ENCODE assay signal across 20 cellular contexts in genomic region chr19:47518854-47519253, GRCh38. TPM values are rescaled to one million over a fixed set of nuclear protein-coding genes. Genes with fewer than 3 reads are reported as not detected.
DNase-seq lines count a peak whose midpoint lies in the region; ATAC-seq and TF ChIP-seq lines count a peak whose summit lies in the region.
"Had no signal": no experiment of that assay in that cellular context is flagged by ENCODE, and none has a peak within 500 bp of the region (broad histone marks: within the 10 kb centered on the region; RNA-seq: fewer than 3 reads in every experiment).

No MANE protein-coding gene starts in this region.

- peaks cover 9% of the 10 kb centered on the region for H3K79me2 ChIP-seq in KMS-11 (ENCODE audit: insufficient read depth, low read depth)

- H2AFZ ChIP-seq in KMS-11 (ENCODE audit: low read depth) = no peak overlapping the region

- no peaks in the 10 kb centered on the region for H4K20me1 ChIP-seq in KMS-11 (ENCODE audit: insufficient read depth)

- H3K9me3 Mint-ChIP-seq in activated naive CD4-positive, alpha-beta T cell treated with anti-CD3 and anti-CD28 coated beads, Interleukin-2, amount 50 U/mL, for 24 hours = no peaks in the 10 kb centered on the region
- H3K9me3 Mint-ChIP-seq in activated T-helper 17 cell treated with anti-CD3 and anti-CD28 coated beads, Interleukin-2, amount 50 U/mL, for 72 hours = no peaks in the 10 kb centered on the region
- peaks cover 0 to 4% (median 0%) of the 10 kb centered on the region in 11 donors for H3K9me3 Mint-ChIP-seq in naive thymus-derived CD4-positive, alpha-beta T cell
- H3K9me3 Mint-ChIP-seq in CD4-positive, alpha-beta memory T cell = peaks cover 0 to 3% (median 0%) of the 10 kb centered on the region in 8 donors

- H3K9me3 ChIP-seq in naive thymus-derived CD4-positive, alpha-beta T cell (ENCODE audit: control insufficient read depth in 2 of 3, low read length in 3 of 3) = no peaks in the 10 kb centered on the region
- no peaks in the 10 kb centered on the region for H3K9me3 ChIP-seq in CD4-positive, alpha-beta memory T cell (ENCODE audit: control insufficient read depth in 1 of 2, low read length in 2 of 2)
- H3K9me3 ChIP-seq: A549 had no signal

- no peak overlapping the region for H3K4me3 ChIP-seq in KMS-11 (IDR thresholded peaks at IDR 0.05; ENCODE audit: insufficient read depth, low read depth, low read length)
- H3K4me3 ChIP-seq in naive thymus-derived CD4-positive, alpha-beta T cell (ENCODE audit: low read length) = no peak overlapping the region
- H3K4me3 ChIP-seq in CD4-positive, alpha-beta memory T cell (ENCODE audit: low read length in 2 of 2) = no peak overlapping the region
- H3K4me3 ChIP-seq: A549 had no signal

- no peak for DNase-seq in activated naive CD4-positive, alpha-beta T cell treated with Interleukin-2 at 50 U/mL for 16 hours
- no peak for DNase-seq in naive thymus-derived CD4-positive, alpha-beta T cell
- DNase-seq in SW 1271 (lab: John Stamatoyannopoulos, UW) (no peak), NCI-H526 treated with DMSO at 0.1 percent for 48 hours (lab: John Stamatoyannopoulos, UW) (no peak)
- no peak for DNase-seq in CD4-positive, alpha-beta memory T cell
- DNase-seq: C1 segment of cervical spinal cord, DMS79 treated with DMSO at 0.1 percent for 48 hours, NCI-H1092, NCI-H1436 treated with DMSO at 0.1 percent for 48 hours, NCI-H2029, NCI-H345, NCI-H524 treated with DMSO at 0.1 percent for 48 hours had no signal

- CTCF ChIA-PET in naive thymus-derived CD4-positive, alpha-beta T cell (lab: Charles Lee) = no interaction called here
- CTCF ChIA-PET in CD4-positive, alpha-beta memory T cell (lab: Charles Lee; ENCODE audit: partially characterized antibody) = interaction anchor here (0.6 to 1.6 kb wide), 3 partner anchors 10 to 18 kb away, joined by 3 to 4 read pairs (median 3); no protein-coding TSS in a partner anchor

- POLR2A ChIA-PET in naive thymus-derived CD4-positive, alpha-beta T cell (lab: Charles Lee) = interaction anchor here (0.6 to 1.7 kb wide), 4 partner anchors 12 to 582 kb away, joined by 3 to 11 read pairs (median 3); no protein-coding TSS in a partner anchor
- POLR2A ChIA-PET in CD4-positive, alpha-beta memory T cell (lab: Charles Lee; ENCODE audit: partially characterized antibody) = interaction anchor here (0.6 to 4.7 kb wide), 4 partner anchors 19 to 92 kb away, joined by 3 to 50 read pairs (median 4); no protein-coding TSS in a partner anchor

- H3K4me1 ChIP-seq in KMS-11 (ENCODE audit: low read depth, poor library complexity, severe bottlenecking) = peaks cover 38% of the 10 kb centered on the region
- peaks cover 35 to 39% of the 10 kb centered on the region in 2 donors for H3K4me1 ChIP-seq in naive thymus-derived CD4-positive, alpha-beta T cell (ENCODE audit: control insufficient read depth in 2 of 2, insufficient read depth in 2 of 2, low read length in 2 of 2)
- H3K4me1 ChIP-seq in CD4-positive, alpha-beta memory T cell (ENCODE audit: insufficient read depth, low read length) = peaks cover 36% of the 10 kb centered on the region

- no peaks in the 10 kb centered on the region for H3K36me3 ChIP-seq in KMS-11 (ENCODE audit: insufficient read depth)
- H3K36me3 ChIP-seq in naive thymus-derived CD4-positive, alpha-beta T cell (ENCODE audit: control insufficient read depth in 2 of 3, insufficient read depth in 3 of 3, low read length in 3 of 3) = peaks cover 0 to 7% (median 0%) of the 10 kb centered on the region in 3 experiments
- no peaks in the 10 kb centered on the region for H3K36me3 ChIP-seq in CD4-positive, alpha-beta memory T cell (ENCODE audit: insufficient read depth, low read length)

- H3K27me3 Mint-ChIP-seq in activated naive CD4-positive, alpha-beta T cell treated with anti-CD3 and anti-CD28 coated beads, Interleukin-2, amount 50 U/mL, for 24 hours = no peaks in the 10 kb centered on the region
- peaks cover 4% of the 10 kb centered on the region for H3K27me3 Mint-ChIP-seq in activated T-helper 17 cell treated with anti-CD3 and anti-CD28 coated beads, Interleukin-2, amount 50 U/mL, for 72 hours
- H3K27me3 Mint-ChIP-seq in naive thymus-derived CD4-positive, alpha-beta T cell = peaks cover 0 to 10% (median 6%) of the 10 kb centered on the region in 5 donors
- peaks cover 3 to 5% of the 10 kb centered on the region in 2 donors for H3K27me3 Mint-ChIP-seq in CD4-positive, alpha-beta memory T cell

- peak overlapping the region; percentile 59 for H3K4me2 ChIP-seq in KMS-11
- H3K4me2 ChIP-seq: A549 had no signal

- no peaks in the 10 kb centered on the region for H3K36me3 Mint-ChIP-seq in activated naive CD4-positive, alpha-beta T cell treated with anti-CD3 and anti-CD28 coated beads, Interleukin-2, amount 50 U/mL, for 24 hours
- H3K36me3 Mint-ChIP-seq in activated T-helper 17 cell treated with anti-CD3 and anti-CD28 coated beads, Interleukin-2, amount 50 U/mL, for 72 hours (ENCODE audit: low read depth) = peaks cover 13% of the 10 kb centered on the region
- H3K36me3 Mint-ChIP-seq in naive thymus-derived CD4-positive, alpha-beta T cell = peaks cover 0 to 4% (median 0%) of the 10 kb centered on the region in 5 donors
- peaks cover 0 to 11% of the 10 kb centered on the region in 2 donors for H3K36me3 Mint-ChIP-seq in CD4-positive, alpha-beta memory T cell

- peak overlapping the region; percentile 46 for H3K27ac Mint-ChIP-seq in activated naive CD4-positive, alpha-beta T cell treated with anti-CD3 and anti-CD28 coated beads, Interleukin-2, amount 50 U/mL, for 24 hours
- peak overlapping the region; percentile 56 for H3K27ac Mint-ChIP-seq in activated T-helper 17 cell treated with anti-CD3 and anti-CD28 coated beads, Interleukin-2, amount 50 U/mL, for 72 hours
- peak overlapping the region in 6 of 9 donors; percentile 13 to 78 (median 18) for H3K27ac Mint-ChIP-seq in naive thymus-derived CD4-positive, alpha-beta T cell
- peak overlapping the region in 1 of 7 donors; percentile 66 for H3K27ac Mint-ChIP-seq in CD4-positive, alpha-beta memory T cell

- ATAC-seq in activated T-helper 17 cell treated with anti-CD3 and anti-CD28 coated beads, Interleukin-2, amount 50 U/mL, for 72 hours (replicated peaks) = no peak
- no peak for ATAC-seq in naive thymus-derived CD4-positive, alpha-beta T cell
- ATAC-seq: A549, Right ventricle myocardium inferior had no signal

- H3K4me3 Mint-ChIP-seq in activated naive CD4-positive, alpha-beta T cell treated with anti-CD3 and anti-CD28 coated beads, Interleukin-2, amount 50 U/mL, for 24 hours = no peak overlapping the region
- H3K4me3 Mint-ChIP-seq in activated T-helper 17 cell treated with anti-CD3 and anti-CD28 coated beads, Interleukin-2, amount 50 U/mL, for 72 hours = no peak overlapping the region
- H3K4me3 Mint-ChIP-seq in naive thymus-derived CD4-positive, alpha-beta T cell = peak overlapping the region in 3 of 10 donors; percentile 5 to 21 (median 19)
- H3K4me3 Mint-ChIP-seq in CD4-positive, alpha-beta memory T cell = peak overlapping the region in 1 of 8 donors; percentile 67

- H3K9ac ChIP-seq in KMS-11 = no peak overlapping the region

- intact Hi-C loops in naive thymus-derived CD4-positive, alpha-beta T cell (cut with micrococcal nuclease) = loop anchor here in 1 of 2 donors (10.0 kb wide), 1 partner anchor 404 kb away; the partner anchor contains the start of gene ZC3H4
- intact Hi-C loops in CD4-positive, alpha-beta memory T cell (cut with micrococcal nuclease) = no loop called here

- no peak overlapping the region for H3K27ac ChIP-seq in KMS-11
- no peak overlapping the region for H3K27ac ChIP-seq in naive thymus-derived CD4-positive, alpha-beta T cell (ENCODE audit: low read depth, low read length)
- H3K27ac ChIP-seq in CD4-positive, alpha-beta memory T cell (ENCODE audit: low read depth, low read length) = no peak overlapping the region
- H3K27ac ChIP-seq: A549 had no signal

- peaks cover 4% of the 10 kb centered on the region for H3K27me3 ChIP-seq in KMS-11 (ENCODE audit: insufficient read depth, low read depth)
- H3K27me3 ChIP-seq in naive thymus-derived CD4-positive, alpha-beta T cell (ENCODE audit: control insufficient read depth in 2 of 2, insufficient read depth in 2 of 2, low read length in 2 of 2) = no peaks in the 10 kb centered on the region
- no peaks in the 10 kb centered on the region for H3K27me3 ChIP-seq in CD4-positive, alpha-beta memory T cell (ENCODE audit: insufficient read depth, low read length)

- peaks cover 53% of the 10 kb centered on the region for H3K4me1 Mint-ChIP-seq in activated naive CD4-positive, alpha-beta T cell treated with anti-CD3 and anti-CD28 coated beads, Interleukin-2, amount 50 U/mL, for 24 hours
- no peaks in the 10 kb centered on the region for H3K4me1 Mint-ChIP-seq in activated T-helper 17 cell treated with anti-CD3 and anti-CD28 coated beads, Interleukin-2, amount 50 U/mL, for 72 hours
- peaks cover 39 to 74% (median 68%) of the 10 kb centered on the region in 7 donors for H3K4me1 Mint-ChIP-seq in naive thymus-derived CD4-positive, alpha-beta T cell
- peaks cover 23 to 58% (median 38%) of the 10 kb centered on the region in 4 donors for H3K4me1 Mint-ChIP-seq in CD4-positive, alpha-beta memory T cell

- no peak for TF ChIP-seq CTCF in KMS-11 (conservative IDR thresholded peaks at IDR 0.05; ENCODE audit: low read depth, low read length)

RNA-seq across cellular contexts. Expression of gene NAPA, which starts 4.0 kb away (rescaled TPM):
- total RNA-seq in activated T-helper 17 cell treated with anti-CD3 and anti-CD28 coated beads, Interleukin-2, amount 50 U/mL, for 72 hours = 10 to 100 TPM; 33.7 to 72.4 TPM
- 100 to 1,000 TPM in 3 of 5 experiments, 10 to 100 TPM in 2; 86.2 to 136 (median 107) TPM for total RNA-seq in naive thymus-derived CD4-positive, alpha-beta T cell
- polyA plus RNA-seq in naive thymus-derived CD4-positive, alpha-beta T cell = 100 to 1,000 TPM in 1 of 2 donors, 10 to 100 TPM in 1; 89.9 to 118 TPM
- 10 to 100 TPM; 84.1 to 88.1 TPM for total RNA-seq in CD4-positive, alpha-beta memory T cell
- 100 to 1,000 TPM in 1 of 2 donors, 10 to 100 TPM in 1; 90.8 to 129 TPM for polyA plus RNA-seq in CD4-positive, alpha-beta memory T cell

RNA-seq across cellular contexts. Expression of gene KPTN, which starts 34.8 kb away (rescaled TPM):
- 10 to 100 TPM; 12.9 to 17.7 TPM for total RNA-seq in activated T-helper 17 cell treated with anti-CD3 and anti-CD28 coated beads, Interleukin-2, amount 50 U/mL, for 72 hours
- 1 to 10 TPM; 5.1 to 9.2 (median 6.7) TPM for total RNA-seq in naive thymus-derived CD4-positive, alpha-beta T cell
- 1 to 10 TPM; 4.4 to 8.1 TPM for polyA plus RNA-seq in naive thymus-derived CD4-positive, alpha-beta T cell
- 1 to 10 TPM; 4.0 to 4.3 TPM for total RNA-seq in CD4-positive, alpha-beta memory T cell
- 10 to 100 TPM in 1 of 2 donors, 1 to 10 TPM in 1; 4.8 to 10.6 TPM for polyA plus RNA-seq in CD4-positive, alpha-beta memory T cell

RNA-seq across cellular contexts. Expression of gene SLC8A2, which starts 47.2 kb away (rescaled TPM):
- total RNA-seq in activated T-helper 17 cell treated with anti-CD3 and anti-CD28 coated beads, Interleukin-2, amount 50 U/mL, for 72 hours = under 1 TPM; 0.06 to 0.50 TPM
- total RNA-seq in naive thymus-derived CD4-positive, alpha-beta T cell = under 1 TPM in 3 of 5 experiments, not detected in 2; 0.05 to 0.19 (median 0.19) TPM
- not detected for polyA plus RNA-seq in naive thymus-derived CD4-positive, alpha-beta T cell
- not detected for total RNA-seq in CD4-positive, alpha-beta memory T cell
- polyA plus RNA-seq in CD4-positive, alpha-beta memory T cell = not detected
- total RNA-seq: MCF 10A had no signal

RNA-seq across cellular contexts. Expression of gene ZNF541, which starts 54.1 kb away (rescaled TPM):
- under 1 TPM; 0.04 to 0.98 TPM for total RNA-seq in activated T-helper 17 cell treated with anti-CD3 and anti-CD28 coated beads, Interleukin-2, amount 50 U/mL, for 72 hours
- 1 to 10 TPM in 2 of 5 experiments, under 1 TPM in 3; 0.36 to 1.5 (median 0.95) TPM for total RNA-seq in naive thymus-derived CD4-positive, alpha-beta T cell
- under 1 TPM in 1 of 2 donors, not detected in 1; 0.58 TPM for polyA plus RNA-seq in naive thymus-derived CD4-positive, alpha-beta T cell
- under 1 TPM; 0.53 to 0.79 TPM for total RNA-seq in CD4-positive, alpha-beta memory T cell
- under 1 TPM in 1 of 2 donors, not detected in 1; 0.09 TPM for polyA plus RNA-seq in CD4-positive, alpha-beta memory T cell
- total RNA-seq: G401, MCF 10A, SK-MEL-5 had no signal
- polyA plus RNA-seq: A549 had no signal
